Comparison of ENCODE assay signal across 1 cellular context in genomic region chr3:105503191-105503593, GRCh38.
TF ChIP-seq lines count a peak whose summit lies in the region.

No MANE protein-coding gene starts in this region.

TF ChIP-seq in HepG2, 621 proteins besides CTCF, POLR2A, EP300 and RAD21 (continued from another document and continues in another):
- TF ChIP-seq MYPOP (CRISPR knock-in tag; IDR thresholded peaks at IDR 0.05) (peak; percentile 44; the same call in 1 of the 2 replicates), EED (CRISPR knock-in tag; IDR thresholded peaks at IDR 0.05) (no peak), XRCC5 (optimal IDR thresholded peaks at IDR 0.05; ENCODE audit: low read length) (no peak), ZNF7 (CRISPR knock-in tag; IDR thresholded peaks at IDR 0.05) (peak; percentile 92), GFI1 (CRISPR knock-in tag; IDR thresholded peaks at IDR 0.05; ENCODE audit: borderline replicate concordance) (peak; percentile 97), NFRKB (IDR thresholded peaks at IDR 0.05) (no peak), PAF1 (CRISPR knock-in tag; IDR thresholded peaks at IDR 0.05) (no peak), ZNF430 (CRISPR knock-in tag; IDR thresholded peaks at IDR 0.05) (0 out of 2 replicates have a peak, but pooled peaks have one; percentile 32), TSC22D2 (CRISPR knock-in tag; IDR thresholded peaks at IDR 0.05; ENCODE audit: borderline replicate concordance) (no peak), ZNF605 (CRISPR knock-in tag; IDR thresholded peaks at IDR 0.05) (no peak), ATF7-NPFF (CRISPR knock-in tag; IDR thresholded peaks at IDR 0.05; ENCODE audit: low read depth) (no peak), STAT5B (CRISPR knock-in tag; IDR thresholded peaks at IDR 0.05) (no peak), JUNB (CRISPR knock-in tag; IDR thresholded peaks at IDR 0.05; ENCODE audit: borderline replicate concordance) (no peak; the same call in 1 of the 2 replicates), GTF3A (CRISPR knock-in tag; conservative IDR thresholded peaks at IDR 0.05) (no peak), AGO1 (IDR thresholded peaks at IDR 0.05; ENCODE audit: low read depth, low read length, poor library complexity, severe bottlenecking) (no peak), CSRNP2 (CRISPR knock-in tag; conservative IDR thresholded peaks at IDR 0.05; ENCODE audit: low read depth) (no peak), ZBTB33 (CRISPR knock-in tag; IDR thresholded peaks at IDR 0.05) (no peak), TBX2 (CRISPR knock-in tag; IDR thresholded peaks at IDR 0.05; ENCODE audit: borderline replicate concordance) (peak; percentile 99), ZNF879 (CRISPR knock-in tag; IDR thresholded peaks at IDR 0.05) (no peak), PBX3 (CRISPR knock-in tag; IDR thresholded peaks at IDR 0.05; ENCODE audit: borderline replicate concordance) (no peak), ZNF710 (CRISPR knock-in tag; IDR thresholded peaks at IDR 0.05; ENCODE audit: borderline replicate concordance) (peak; percentile 97), IKZF4 (CRISPR knock-in tag; IDR thresholded peaks at IDR 0.05; ENCODE audit: borderline replicate concordance, low read depth, not compliant biosample characterization) (no peak), RXRB (CRISPR knock-in tag; IDR thresholded peaks at IDR 0.05; ENCODE audit: borderline replicate concordance) (peak; percentile 78; the same call in 1 of the 2 replicates), SMYD3 (CRISPR knock-in tag; IDR thresholded peaks at IDR 0.05) (peak; percentile 44; the same call in 1 of the 2 replicates), KLF16 (CRISPR knock-in tag; IDR thresholded peaks at IDR 0.05) (peak in 1 of 2 experiments; percentile 80; a peak in 1 of 4 replicates), SNAPC5 (CRISPR knock-in tag; IDR thresholded peaks at IDR 0.05; ENCODE audit: borderline replicate concordance) (peak; percentile 38; the same call in 1 of the 2 replicates), TMF1 (CRISPR knock-in tag; IDR thresholded peaks at IDR 0.05; ENCODE audit: low read depth) (no peak), ZNF441 (CRISPR knock-in tag; IDR thresholded peaks at IDR 0.05; ENCODE audit: borderline replicate concordance) (no peak), RARG (CRISPR knock-in tag; IDR thresholded peaks at IDR 0.05; ENCODE audit: low read depth) (no peak), GMEB1 (CRISPR knock-in tag; IDR thresholded peaks at IDR 0.05; ENCODE audit: borderline replicate concordance) (peak; percentile 34; the same call in 1 of the 2 replicates), WIZ (CRISPR knock-in tag; IDR thresholded peaks at IDR 0.05) (no peak), FOSL1 (CRISPR knock-in tag; IDR thresholded peaks at IDR 0.05; ENCODE audit: borderline replicate concordance) (no peak; the same call in 1 of the 2 replicates), DNMT1 (CRISPR knock-in tag; IDR thresholded peaks at IDR 0.05) (no peak), PAX8 (CRISPR knock-in tag; IDR thresholded peaks at IDR 0.05; ENCODE audit: borderline replicate concordance) (no peak), HNF1A (IDR thresholded peaks at IDR 0.05; ENCODE audit: low read depth) (peak; percentile 75), HNF1A (CRISPR knock-in tag; IDR thresholded peaks at IDR 0.05; ENCODE audit: borderline replicate concordance) (peak; percentile 63; the same call in 1 of the 2 replicates), MNT (IDR thresholded peaks at IDR 0.05) (no peak), SCMH1 (CRISPR knock-in tag; IDR thresholded peaks at IDR 0.05; ENCODE audit: borderline replicate concordance) (no peak), ZNF12 (CRISPR knock-in tag; IDR thresholded peaks at IDR 0.05) (peak; percentile 79), GABPB1 (CRISPR knock-in tag; IDR thresholded peaks at IDR 0.05) (peak; percentile 28; the same call in 1 of the 2 replicates), SNRNP70 (IDR thresholded peaks at IDR 0.05; ENCODE audit: low read depth, low read length) (no peak), ZNF614 (CRISPR knock-in tag; IDR thresholded peaks at IDR 0.05; ENCODE audit: borderline replicate concordance) (peak; percentile 80), ZNF274 (CRISPR knock-in tag; IDR thresholded peaks at IDR 0.05) (no peak), ZNF24 (IDR thresholded peaks at IDR 0.05) (no peak), HMGA1 (CRISPR knock-in tag; conservative IDR thresholded peaks at IDR 0.05) (no peak), ESRRA (CRISPR knock-in tag; IDR thresholded peaks at IDR 0.05; ENCODE audit: low read depth) (no peak), ZNF784 (CRISPR knock-in tag; IDR thresholded peaks at IDR 0.05; ENCODE audit: borderline replicate concordance) (no peak; the same call in 1 of the 2 replicates), MAFF (IDR thresholded peaks at IDR 0.05; ENCODE audit: low read depth, low read length) (no peak), TFDP2 (CRISPR knock-in tag; IDR thresholded peaks at IDR 0.05) (peak; percentile 25; the same call in 1 of the 2 replicates), ZFY (CRISPR knock-in tag; IDR thresholded peaks at IDR 0.05) (no peak)
